Comparison of ENCODE assay signal across 15 cellular contexts in the genomic region with DNA sequence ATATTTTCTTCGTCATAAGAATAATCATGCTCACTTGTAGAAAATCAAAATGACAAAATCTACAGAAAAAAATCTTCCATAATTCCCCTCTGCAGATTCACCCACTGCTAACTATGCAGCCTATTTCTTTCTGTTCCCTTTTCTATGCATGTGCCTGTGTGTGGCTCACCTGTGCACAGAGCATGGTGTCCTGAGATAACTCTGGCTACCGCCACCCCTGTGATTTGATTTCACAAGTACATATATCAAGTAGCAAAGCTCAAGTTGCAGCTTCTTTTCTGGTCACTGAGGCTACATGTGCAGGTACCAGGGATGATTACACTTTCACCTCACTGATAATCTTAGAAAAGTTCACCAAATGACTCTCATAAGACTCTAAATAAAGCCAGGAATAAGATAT. TPM values are rescaled to one million over a fixed set of nuclear protein-coding genes. Genes with fewer than 3 reads are reported as not detected.
"Had no signal": no experiment of that assay in that cellular context is flagged by ENCODE, and none has a peak within 500 bp of the region (broad histone marks: within the 10 kb centered on the region; RNA-seq: fewer than 3 reads in every experiment).

No MANE protein-coding gene starts in this region.

- H3K4me1 ChIP-seq: gastroesophageal sphincter, right atrium auricular region had no signal

- H3K9me3 ChIP-seq: adrenal gland, gastroesophageal sphincter, right atrium auricular region had no signal

- H3K27ac ChIP-seq: adrenal gland, epithelial cell of prostate, gastroesophageal sphincter, right atrium auricular region, skin epidermis, WERI-Rb-1 had no signal

- DNase-seq: activated CD4-positive, alpha-beta T cell treated with anti-CD3 and anti-CD28 coated beads for 48 hours; activated CD8-positive, alpha-beta memory T cell treated with anti-CD3 and anti-CD28 coated beads, Interleukin-2, amount 50 U/mL, for 4 hours; activated naive CD4-positive, alpha-beta T cell treated with Interleukin-2 at 50 U/mL for 16 hours; adrenal gland; central memory CD4-positive, alpha-beta T cell; cortex of kidney; effector memory CD4-positive, alpha-beta T cell; stimulated activated CD4-positive, alpha-beta T cell treated with anti-CD3 and anti-CD28 coated beads, Interleukin-4, amount 100 ng/mL, for 4 hours; SW 1271; WERI-Rb-1 had no signal

- ATAC-seq: gastroesophageal sphincter had no signal

- H3K27me3 ChIP-seq: adrenal gland, gastroesophageal sphincter, right atrium auricular region had no signal

- H3K4me3 ChIP-seq: adrenal gland, gastroesophageal sphincter, right atrium auricular region, skin epidermis had no signal

RNA-seq across cellular contexts. Expression of a gene that starts 41.2 kb away (rescaled TPM):
- total RNA-seq: kidney epithelial cell had no signal
